Comparison of ENCODE assay signal across 9 cellular contexts in the genomic region with DNA sequence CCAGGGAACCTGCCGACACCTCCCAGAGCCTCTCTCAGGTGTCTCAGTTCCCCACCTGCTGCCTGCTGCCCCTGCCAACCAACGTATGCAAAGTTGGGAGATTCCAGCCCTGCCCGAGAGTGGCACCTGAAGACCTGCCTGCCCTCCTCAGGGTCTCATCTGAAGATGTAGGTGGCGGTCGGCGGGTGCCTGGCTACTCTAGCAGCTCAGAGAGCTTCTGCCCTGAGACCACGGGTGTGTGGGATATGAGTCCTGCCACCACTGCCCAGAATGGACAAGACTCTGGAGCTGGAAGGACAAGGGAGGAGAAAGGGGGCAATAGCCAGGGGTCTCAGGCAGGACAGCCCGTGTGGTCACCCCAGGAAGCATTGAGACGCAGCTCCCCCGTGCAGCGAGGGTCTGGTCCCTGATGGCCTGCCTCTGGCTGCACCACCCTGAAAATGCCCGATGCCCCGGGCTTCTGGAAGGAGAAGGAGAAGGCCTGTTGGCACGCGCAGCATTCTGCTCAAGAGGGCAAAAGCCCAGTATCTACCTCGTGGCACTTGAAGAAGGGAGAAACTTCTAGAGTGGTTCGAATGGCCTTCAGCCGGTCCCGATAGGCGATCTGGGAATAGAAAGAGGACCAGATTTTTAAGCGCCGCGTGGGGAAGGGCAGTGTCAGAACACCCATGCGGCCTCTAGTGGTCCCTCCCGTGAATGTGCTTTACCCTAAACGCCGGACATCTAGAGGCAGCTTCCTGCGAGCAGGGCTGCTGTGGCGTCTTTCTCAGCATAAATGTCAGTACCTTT.
A peak's percentile ranks its signal among the peaks of the same experiment; 100 is the strongest.
DNase-seq lines count a peak whose midpoint lies in the region; ATAC-seq and TF ChIP-seq lines count a peak whose summit lies in the region.
"Had no signal": no experiment of that assay in that cellular context is flagged by ENCODE, and none has a peak within 500 bp of the region (broad histone marks: within the 10 kb centered on the region; RNA-seq: fewer than 3 reads in every experiment).

No MANE protein-coding gene starts in this region.

- no peaks in the 10 kb centered on the region for H3K27me3 ChIP-seq in Peyer's patch

- H3K27ac ChIP-seq in Peyer's patch, result peak overlapping the region in 1 of 4 donors; percentile 56

- peaks cover 0 to 28% (median 27%) of the 10 kb centered on the region in 4 donors for H3K4me1 ChIP-seq in Peyer's patch

- H3K4me1 Mint-ChIP-seq in progenitor cell of endocrine pancreas (ENCODE audit: low read depth), result no peaks in the 10 kb centered on the region

- H3K9me3 ChIP-seq in Peyer's patch, result no peaks in the 10 kb centered on the region

- peak; percentile 24 for DNase-seq in EH (ENCODE audit: low read depth)
- peak; percentile 25 to 52 (median 51) for DNase-seq in Peyer's patch
- DNase-seq in foreskin fibroblast, result peak; percentile 50 to 77
- no peak for DNase-seq in progenitor cell of endocrine pancreas (ENCODE audit: low spot score, unreplicated experiment)
- no peak for DNase-seq in DMS53 (lab: John Stamatoyannopoulos, UW)
- no peak for DNase-seq in NCI-H2171 (lab: John Stamatoyannopoulos, UW)
- no peak for DNase-seq in activated CD4-positive, alpha-beta T cell treated with anti-CD3 and anti-CD28 coated beads, Interleukin-2, amount 50 U/mL, for 48 hours
- DNase-seq: SHP77 had no signal

- H3K4me3 Mint-ChIP-seq in progenitor cell of endocrine pancreas (ENCODE audit: low read depth), result no peak overlapping the region

- H3K36me3 Mint-ChIP-seq in progenitor cell of endocrine pancreas (ENCODE audit: insufficient read depth), result peaks cover 3% of the 10 kb centered on the region

- H3K4me3 ChIP-seq in Peyer's patch, result no peak overlapping the region
- H3K4me3 ChIP-seq in foreskin fibroblast (ENCODE audit: low read depth in 1 of 2, low read length in 2 of 2), result no peak overlapping the region

- no peak for TF ChIP-seq POLR2A in Peyer's patch (IDR thresholded peaks at IDR 0.05)

- H3K27ac Mint-ChIP-seq in progenitor cell of endocrine pancreas, result no peak overlapping the region

- TF ChIP-seq CTCF in Peyer's patch (IDR thresholded peaks at IDR 0.05) (peak in 2 of 6 experiments; percentile 6 to 28), foreskin fibroblast (IDR thresholded peaks at IDR 0.05; ENCODE audit: low read depth, low read length) (peak; percentile 63), progenitor cell of endocrine pancreas (IDR thresholded peaks at IDR 0.05; ENCODE audit: unreplicated experiment) (peak; percentile 36)

- peaks cover 0 to 58% (median 0%) of the 10 kb centered on the region in 3 donors for H3K36me3 ChIP-seq in Peyer's patch

- H3K27me3 Mint-ChIP-seq in progenitor cell of endocrine pancreas, result no peaks in the 10 kb centered on the region

- H3K9me3 Mint-ChIP-seq in progenitor cell of endocrine pancreas (ENCODE audit: low read depth), result no peaks in the 10 kb centered on the region

- ATAC-seq in GM18873 (IDR thresholded peaks at IDR 0.05; ENCODE audit: low FRiP score, unreplicated experiment), result no peak

Comparison
In these comparisons a context has a peak if more than half of its experiments do, and no peak if none do; other contexts are left out.
1. DNase-seq: peak in EH (single experiment), Peyer's patch (3 of 3) and foreskin fibroblast (2 of 2); none in progenitor cell of endocrine pancreas (single experiment), DMS53 (single experiment), NCI-H2171 (single experiment) and activated CD4-positive, alpha-beta T cell treated with anti-CD3 and anti-CD28 coated beads, Interleukin-2, amount 50 U/mL, for 48 hours (0 of 2).